In the genomic region with DNA sequence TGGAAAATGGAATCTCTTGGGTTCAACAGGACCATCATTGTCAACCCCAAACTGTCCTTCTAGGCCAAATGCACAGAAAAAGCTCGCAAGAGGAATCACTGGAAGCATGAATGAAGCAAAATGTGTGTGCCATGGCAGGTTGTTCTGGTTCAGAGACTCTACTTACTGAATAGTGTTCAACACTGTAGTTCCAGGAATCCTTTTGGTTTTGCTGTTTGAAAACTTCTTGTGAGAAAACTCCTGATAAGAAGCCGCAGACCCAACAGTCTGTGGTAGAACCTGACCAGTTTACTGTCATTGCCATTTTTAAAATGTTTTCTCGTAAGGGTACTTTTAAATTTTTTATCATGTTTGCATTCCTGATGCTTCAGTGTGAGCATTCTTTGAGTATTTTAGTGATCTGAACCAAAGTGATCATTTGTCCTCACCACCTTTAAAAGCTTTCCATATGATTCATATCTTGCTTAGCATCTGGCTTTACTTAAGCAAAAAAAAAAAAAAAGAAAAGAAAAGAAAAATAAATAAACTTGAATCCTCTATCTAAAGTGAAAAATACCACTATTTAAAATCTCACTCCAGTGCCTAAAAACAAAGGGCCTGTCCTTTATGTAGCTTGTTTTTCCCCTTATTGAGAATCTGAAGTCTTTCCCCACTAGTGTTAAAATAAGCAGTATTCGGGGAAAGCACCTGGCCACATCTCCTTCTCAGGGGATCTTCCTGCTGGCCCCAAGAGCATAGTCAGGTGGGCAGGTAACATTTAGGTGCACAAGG, we compare ENCODE assay signal across 1 cellular context.
TF ChIP-seq lines count a peak whose summit lies in the region.

No MANE protein-coding gene starts in this region.

TF ChIP-seq in K562, 482 proteins besides CTCF, POLR2A, EP300 and RAD21 (continued from another document):
- TF ChIP-seq, protein P1, sequence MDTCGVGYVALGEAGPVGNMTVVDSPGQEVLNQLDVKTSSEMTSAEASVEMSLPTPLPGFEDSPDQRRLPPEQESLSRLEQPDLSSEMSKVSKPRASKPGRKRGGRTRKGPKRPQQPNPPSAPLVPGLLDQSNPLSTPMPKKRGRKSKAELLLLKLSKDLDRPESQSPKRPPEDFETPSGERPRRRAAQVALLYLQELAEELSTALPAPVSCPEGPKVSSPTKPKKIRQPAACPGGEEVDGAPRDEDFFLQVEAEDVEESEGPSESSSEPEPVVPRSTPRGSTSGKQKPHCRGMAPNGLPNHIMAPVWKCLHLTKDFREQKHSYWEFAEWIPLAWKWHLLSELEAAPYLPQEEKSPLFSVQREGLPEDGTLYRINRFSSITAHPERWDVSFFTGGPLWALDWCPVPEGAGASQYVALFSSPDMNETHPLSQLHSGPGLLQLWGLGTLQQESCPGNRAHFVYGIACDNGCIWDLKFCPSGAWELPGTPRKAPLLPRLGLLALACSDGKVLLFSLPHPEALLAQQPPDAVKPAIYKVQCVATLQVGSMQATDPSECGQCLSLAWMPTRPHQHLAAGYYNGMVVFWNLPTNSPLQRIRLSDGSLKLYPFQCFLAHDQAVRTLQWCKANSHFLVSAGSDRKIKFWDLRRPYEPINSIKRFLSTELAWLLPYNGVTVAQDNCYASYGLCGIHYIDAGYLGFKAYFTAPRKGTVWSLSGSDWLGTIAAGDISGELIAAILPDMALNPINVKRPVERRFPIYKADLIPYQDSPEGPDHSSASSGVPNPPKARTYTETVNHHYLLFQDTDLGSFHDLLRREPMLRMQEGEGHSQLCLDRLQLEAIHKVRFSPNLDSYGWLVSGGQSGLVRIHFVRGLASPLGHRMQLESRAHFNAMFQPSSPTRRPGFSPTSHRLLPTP (IDR thresholded peaks at IDR 0.05; ENCODE audit: borderline replicate concordance, extremely low read depth, insufficient read length), result no peak
TF ChIP-seq in K562: peak in this region for 4.
